Comparison of ENCODE assay signal across 6 cellular contexts in the genomic region with DNA sequence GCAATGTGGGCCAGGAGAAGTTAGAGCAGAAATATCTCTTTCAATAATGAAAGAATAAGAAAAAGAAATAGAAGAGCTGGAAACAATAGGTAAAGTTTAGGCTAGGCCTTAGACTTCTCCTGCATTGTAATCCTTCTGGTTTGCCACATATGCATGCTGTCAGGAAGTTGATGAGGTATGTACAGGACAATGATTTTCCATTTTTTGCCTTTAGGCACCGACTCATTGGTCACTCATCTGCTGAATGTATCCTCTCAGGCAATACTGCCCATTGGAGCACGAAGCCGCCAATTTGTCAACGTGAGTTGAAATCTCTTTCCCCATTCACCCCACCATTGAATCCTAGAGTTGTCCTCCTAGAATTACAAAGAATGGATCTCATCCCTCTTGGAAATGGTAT.
DNase-seq lines count a peak whose midpoint lies in the region; ATAC-seq, FAIRE-seq and TF ChIP-seq lines count a peak whose summit lies in the region.
"Not testable (repeated sequence)": the region's sequence is repeated elsewhere in the genome, so short reads cannot be mapped to it uniquely, and the experiment has no call there.

No MANE protein-coding gene starts in this region.

- H4K8ac ChIP-seq in trophoblast cell (ENCODE audit: low read depth, low read length), result not testable (repeated sequence)

- not testable (repeated sequence) for BruUV-seq in PC-3 (replicated peaks; lab: Mats Ljungman, UMichigan)

- not testable (repeated sequence) for H3K18ac ChIP-seq in trophoblast cell (ENCODE audit: low read length)

- not testable (repeated sequence) for FAIRE-seq in bronchial epithelial cell (lab: Jason Lieb, UNC)

- H3K9me2 ChIP-seq in PC-3 (replicated peaks; ENCODE audit: low read length), result not testable (repeated sequence)

- H2AK5ac ChIP-seq in trophoblast cell (ENCODE audit: low read length), result not testable (repeated sequence)

- DNase-seq in EL (peak; percentile 33), HT1080 (ENCODE audit: low read depth) (peak; percentile 13), PC-3 (peak; percentile 58), bronchial epithelial cell (ENCODE audit: low read depth) (peak; percentile 41), trophoblast cell (peak; percentile 20 to 72)
- DNase-seq in RWPE2 (ENCODE audit: low spot score), result not testable (repeated sequence)

- TF ChIP-seq CTCF in PC-3 (conservative IDR thresholded peaks at IDR 0.05; ENCODE audit: low read depth, low read length); RWPE2 (IDR thresholded peaks at IDR 0.05; ENCODE audit: poor library complexity, severe bottlenecking); bronchial epithelial cell (IDR thresholded peaks at IDR 0.05; ENCODE audit: insufficient read depth, low read length, severe bottlenecking): not testable (repeated sequence)

- H2AFZ ChIP-seq in PC-3 (ENCODE audit: low read length); trophoblast cell (ENCODE audit: insufficient read depth, low read length, poor library complexity): not testable (repeated sequence)

- not testable (repeated sequence) for H3K4me1 ChIP-seq in PC-3 (ENCODE audit: insufficient read depth, low read length); RWPE2 (ENCODE audit: insufficient read depth, poor library complexity, severe bottlenecking); trophoblast cell (ENCODE audit: control insufficient read depth in 1 of 2, insufficient read depth in 2 of 2, low read length in 2 of 2)

- H3K36me3 ChIP-seq in PC-3 (ENCODE audit: low read depth, low read length); RWPE2 (ENCODE audit: low read depth); bronchial epithelial cell (ENCODE audit: control insufficient read depth, insufficient read depth, low read length); trophoblast cell (ENCODE audit: control insufficient read depth in 1 of 2, insufficient read depth in 2 of 2, low read length in 2 of 2): not testable (repeated sequence)

- H3K79me2 ChIP-seq in PC-3 (ENCODE audit: low read length); trophoblast cell (ENCODE audit: control insufficient read depth, insufficient read depth, low read length, poor library complexity): not testable (repeated sequence)

- H3K4me2 ChIP-seq in PC-3 (ENCODE audit: low read length); trophoblast cell (ENCODE audit: low read length): not testable (repeated sequence)

- not testable (repeated sequence) for H2BK5ac ChIP-seq in trophoblast cell (ENCODE audit: low read depth, low read length, poor library complexity)

- H3K4ac ChIP-seq in trophoblast cell (ENCODE audit: low read depth, low read length), result not testable (repeated sequence)

- not testable (repeated sequence) for H3K4me3 ChIP-seq in PC-3 (ENCODE audit: low read length); RWPE2 (ENCODE audit: severe bottlenecking); bronchial epithelial cell (ENCODE audit: low read depth, low read length); trophoblast cell (ENCODE audit: low read depth, low read length)

- H3K27ac ChIP-seq in PC-3 (ENCODE audit: low read length); RWPE2 (ENCODE audit: poor library complexity, severe bottlenecking); trophoblast cell (ENCODE audit: low read depth, low read length): not testable (repeated sequence)

- H3K9ac ChIP-seq in PC-3 (ENCODE audit: low read length); trophoblast cell (ENCODE audit: low read length): not testable (repeated sequence)

- intact Hi-C loops in PC-3 (cut with micrococcal nuclease), result not testable (repeated sequence)

- H3F3A ChIP-seq in PC-3 (ENCODE audit: low read length, unreplicated experiment), result not testable (repeated sequence)

- WGBS in trophoblast cell (ENCODE audit: extremely low coverage, insufficient coverage, insufficient read length), result no CpG with 5 or more reads among the region's 4 CpGs

- H2BK12ac ChIP-seq in trophoblast cell (ENCODE audit: low read length), result not testable (repeated sequence)

- not testable (repeated sequence) for H3K9me3 ChIP-seq in PC-3 (ENCODE audit: low read length); RWPE2 (ENCODE audit: severe bottlenecking); trophoblast cell (ENCODE audit: insufficient read depth, low read depth, low read length)

- H4K12ac ChIP-seq in trophoblast cell (ENCODE audit: low read depth, low read length), result not testable (repeated sequence)

- not testable (repeated sequence) for H2BK120ac ChIP-seq in trophoblast cell (ENCODE audit: insufficient read depth, low read length, poor library complexity)

- H4K20me1 ChIP-seq in PC-3 (ENCODE audit: low read length), result not testable (repeated sequence)

- H3K79me1 ChIP-seq in trophoblast cell (ENCODE audit: low read length), result not testable (repeated sequence)

- not testable (repeated sequence) for ATAC-seq in PC-3
- peak; percentile 63; the same call in 2 of the 3 replicates for ATAC-seq in RWPE2 (ENCODE audit: low read depth)

- POLR2A ChIA-PET in PC-3 (lab: Charles Lee; ENCODE audit: unreplicated experiment), result not testable (repeated sequence)

- not testable (repeated sequence) for H3K14ac ChIP-seq in trophoblast cell (ENCODE audit: low read length)

- H3K27me3 ChIP-seq in PC-3 (ENCODE audit: low read length); RWPE2 (ENCODE audit: insufficient read depth, poor library complexity, severe bottlenecking); bronchial epithelial cell (ENCODE audit: control insufficient read depth, insufficient read depth, low read length); trophoblast cell (ENCODE audit: insufficient read depth, low read length): not testable (repeated sequence)

- CTCF ChIA-PET in PC-3 (lab: Charles Lee), result not testable (repeated sequence)

- H4K91ac ChIP-seq in trophoblast cell (ENCODE audit: low read depth, low read length), result not testable (repeated sequence)

- not testable (repeated sequence) for H3K23ac ChIP-seq in trophoblast cell (ENCODE audit: low read length)
